ENCODE assay signal across 9 cellular contexts in genomic region chr1:16718109-16718907, GRCh38. TPM values are rescaled to one million over a fixed set of nuclear protein-coding genes. Genes with fewer than 3 reads are reported as not detected.
DNase-seq lines count a peak whose midpoint lies in the region; ATAC-seq and TF ChIP-seq lines count a peak whose summit lies in the region.
"Not testable (repeated sequence)": the region's sequence is repeated elsewhere in the genome, so short reads cannot be mapped to it uniquely, and the experiment has no call there.
"Had no signal": no experiment of that assay in that cellular context is flagged by ENCODE, and none has a peak within 500 bp of the region (broad histone marks: within the 10 kb centered on the region; RNA-seq: fewer than 3 reads in every experiment).

No MANE protein-coding gene starts in this region.

- not testable (repeated sequence) for H2BK5ac ChIP-seq in trophoblast cell (ENCODE audit: low read depth, low read length, poor library complexity)

- not testable (repeated sequence) for H3K9me3 Mint-ChIP-seq in activated CD4-positive, alpha-beta T cell treated with anti-CD3 and anti-CD28 coated beads for 36 hours (ENCODE audit: low read depth); MCF 10A (ENCODE audit: unreplicated experiment)
- H3K9me3 Mint-ChIP-seq in glutamatergic neuron (ENCODE audit: unreplicated experiment) = peaks cover 16% of the 10 kb centered on the region

- H3K23ac ChIP-seq in trophoblast cell (ENCODE audit: low read length) = not testable (repeated sequence)

- H3K36me3 Mint-ChIP-seq in activated CD4-positive, alpha-beta T cell treated with anti-CD3 and anti-CD28 coated beads for 36 hours (ENCODE audit: low read depth); MCF 10A (ENCODE audit: insufficient read depth, unreplicated experiment); glutamatergic neuron (ENCODE audit: unreplicated experiment): not testable (repeated sequence)

- peak overlapping the region; percentile 25 for H4K91ac ChIP-seq in trophoblast cell (ENCODE audit: low read depth, low read length)

- not testable (repeated sequence) for H3K36me3 ChIP-seq in right lobe of liver; trophoblast cell (ENCODE audit: control insufficient read depth in 1 of 2, insufficient read depth in 2 of 2, low read length in 2 of 2); testis (ENCODE audit: low read depth, missing control alignments)

- peak overlapping the region; percentile 16 for H4K12ac ChIP-seq in trophoblast cell (ENCODE audit: low read depth, low read length)

- not testable (repeated sequence) for H3K4me1 ChIP-seq in right lobe of liver, testis
- H3K4me1 ChIP-seq in trophoblast cell (ENCODE audit: control insufficient read depth in 1 of 2, insufficient read depth in 2 of 2, low read length in 2 of 2) = peaks cover 16 to 24% of the 10 kb centered on the region in 2 experiments

- WGBS in right lobe of liver (ENCODE audit: insufficient coverage, low coverage, low lambda C conversion rate, missing lambda C conversion rate) = 86% methylated on average over 13 of the region's 14 CpGs
- no CpG with 5 or more reads among the region's 14 CpGs for WGBS in trophoblast cell (ENCODE audit: extremely low coverage, insufficient coverage, insufficient read length)
- 92 to 93% methylated on average over 14 of the region's 14 CpGs for WGBS in testis, 2 donors

- not testable (repeated sequence) for H2AFZ ChIP-seq in trophoblast cell (ENCODE audit: insufficient read depth, low read length, poor library complexity)

- H3K79me1 ChIP-seq in trophoblast cell (ENCODE audit: low read length) = not testable (repeated sequence)

- H2BK120ac ChIP-seq in trophoblast cell (ENCODE audit: insufficient read depth, low read length, poor library complexity) = not testable (repeated sequence)

- not testable (repeated sequence) for BruUV-seq in MCF 10A (replicated peaks; lab: Mats Ljungman, UMichigan)

- not testable (repeated sequence) for TF ChIP-seq POLR2A in right lobe of liver (IDR thresholded peaks at IDR 0.05); testis (IDR thresholded peaks at IDR 0.05)

- H2BK12ac ChIP-seq in trophoblast cell (ENCODE audit: low read length) = not testable (repeated sequence)

- not testable (repeated sequence) for H3K27ac ChIP-seq in right lobe of liver; trophoblast cell (ENCODE audit: low read depth, low read length); testis

- H3K14ac ChIP-seq in trophoblast cell (ENCODE audit: low read length) = not testable (repeated sequence)

- H3K79me2 ChIP-seq in trophoblast cell (ENCODE audit: control insufficient read depth, insufficient read depth, low read length, poor library complexity) = not testable (repeated sequence)

- H3K27me3 Mint-ChIP-seq in activated CD4-positive, alpha-beta T cell treated with anti-CD3 and anti-CD28 coated beads for 36 hours = peaks cover 13% of the 10 kb centered on the region
- H3K27me3 Mint-ChIP-seq in MCF 10A (ENCODE audit: insufficient read depth, unreplicated experiment) = peaks cover 12% of the 10 kb centered on the region
- H3K27me3 Mint-ChIP-seq in glutamatergic neuron (ENCODE audit: unreplicated experiment) = peaks cover 12% of the 10 kb centered on the region

- H3K4ac ChIP-seq in trophoblast cell (ENCODE audit: low read depth, low read length) = not testable (repeated sequence)

- DNase-seq in ELF-1 (ENCODE audit: low read depth, low spot score) (peak; percentile 10), HEK293T (ENCODE audit: extremely low spot score) (peak; percentile 12), MCF 10A (ENCODE audit: unreplicated experiment) (peak; percentile 3), glutamatergic neuron (peak; percentile 33), right lobe of liver (peak in 2 of 3 donors; percentile 47 to 55), testis (peak; percentile 16)
- DNase-seq in activated CD4-positive, alpha-beta T cell treated with anti-CD3 and anti-CD28 coated beads for 36 hours = peak; percentile 9
- DNase-seq in trophoblast cell = not testable (repeated sequence)

- H3K27ac Mint-ChIP-seq in activated CD4-positive, alpha-beta T cell treated with anti-CD3 and anti-CD28 coated beads for 36 hours; MCF 10A (ENCODE audit: low read depth, unreplicated experiment): not testable (repeated sequence)
- H3K27ac Mint-ChIP-seq in glutamatergic neuron (ENCODE audit: unreplicated experiment) = peak overlapping the region; percentile 82

- ATAC-seq in activated CD4-positive, alpha-beta T cell treated with anti-CD3 and anti-CD28 coated beads for 36 hours = not testable (repeated sequence)
- ATAC-seq in right lobe of liver = peak in 2 of 4 donors; percentile 1 to 11

- not testable (repeated sequence) for H3K4me3 Mint-ChIP-seq in activated CD4-positive, alpha-beta T cell treated with anti-CD3 and anti-CD28 coated beads for 36 hours; MCF 10A (ENCODE audit: unreplicated experiment); glutamatergic neuron (ENCODE audit: unreplicated experiment)

- peak overlapping the region; percentile 84 for H2AK5ac ChIP-seq in trophoblast cell (ENCODE audit: low read length)

- not testable (repeated sequence) for H3K27me3 ChIP-seq in right lobe of liver; trophoblast cell (ENCODE audit: insufficient read depth, low read length); testis

- H3K9ac ChIP-seq in trophoblast cell (ENCODE audit: low read length) = not testable (repeated sequence)

- H3K18ac ChIP-seq in trophoblast cell (ENCODE audit: low read length) = not testable (repeated sequence)

- CTCF ChIA-PET in HEK293T (lab: Yijun Ruan, JAX) = interaction anchor here (0.8 to 1.8 kb wide), 3 partner anchors 9 to 10 kb away, joined by 3 to 6 read pairs (median 4); no protein-coding TSS in a partner anchor
- CTCF ChIA-PET in activated CD4-positive, alpha-beta T cell treated with anti-CD3 and anti-CD28 coated beads for 36 hours (lab: Charles Lee) = interaction anchor here (0.7 to 1.3 kb wide), 3 partner anchors 8 to 74 kb away, joined by 3 to 4 read pairs (median 3); no protein-coding TSS in a partner anchor
- CTCF ChIA-PET in MCF 10A (lab: Yijun Ruan, JAX) = interaction anchor here (1.1 to 1.2 kb wide), 2 partner anchors 9 to 15 kb away, joined by 3 to 4 read pairs; no protein-coding TSS in a partner anchor

- not testable (repeated sequence) for H3K4me1 Mint-ChIP-seq in activated CD4-positive, alpha-beta T cell treated with anti-CD3 and anti-CD28 coated beads for 36 hours; MCF 10A (ENCODE audit: insufficient read depth, unreplicated experiment)
- H3K4me1 Mint-ChIP-seq in glutamatergic neuron (ENCODE audit: low read depth, unreplicated experiment) = peaks cover 29% of the 10 kb centered on the region

- not testable (repeated sequence) for H3K4me2 ChIP-seq in trophoblast cell (ENCODE audit: low read length)

- H3K9me3 ChIP-seq in right lobe of liver; trophoblast cell (ENCODE audit: insufficient read depth, low read depth, low read length); testis: not testable (repeated sequence)

- TF ChIP-seq CTCF in MCF 10A (IDR thresholded peaks at IDR 0.05; ENCODE audit: unreplicated experiment); glutamatergic neuron (IDR thresholded peaks at IDR 0.05; ENCODE audit: partially characterized antibody, unreplicated experiment); right lobe of liver (IDR thresholded peaks at IDR 0.05): not testable (repeated sequence)
- peak in 1 of 3 experiments; percentile 1 for TF ChIP-seq CTCF in testis (IDR thresholded peaks at IDR 0.05)

- H3K4me3 ChIP-seq in right lobe of liver; trophoblast cell (ENCODE audit: low read depth, low read length); testis: not testable (repeated sequence)

- POLR2A ChIA-PET in HEK293T (lab: Yijun Ruan, JAX) = interaction anchor here (1.0 kb wide), 1 partner anchor 187 kb away, joined by 4 read pairs; no protein-coding TSS in a partner anchor
- POLR2A ChIA-PET in activated CD4-positive, alpha-beta T cell treated with anti-CD3 and anti-CD28 coated beads for 36 hours (lab: Charles Lee); MCF 10A (lab: Yijun Ruan, JAX): not testable (repeated sequence)

- not testable (repeated sequence) for H4K8ac ChIP-seq in trophoblast cell (ENCODE audit: low read depth, low read length)

- intact Hi-C loops in activated CD4-positive, alpha-beta T cell treated with anti-CD3 and anti-CD28 coated beads for 36 hours (cut with DNase I, micrococcal nuclease) = loop anchor here in 1 of 2 experiments (10.0 kb wide), 1 partner anchor 84 kb away; no protein-coding TSS in a partner anchor
- intact Hi-C loops in MCF 10A (cut with micrococcal nuclease); right lobe of liver (cut with DNase I); testis (cut with DNase I; ENCODE audit: low total_unique reads): not testable (repeated sequence)

RNA-seq across cellular contexts. Expression of gene RNU1-4, which starts 22.0 kb away (rescaled TPM):
- total RNA-seq in activated CD4-positive, alpha-beta T cell treated with anti-CD3 and anti-CD28 coated beads for 36 hours = 1,000 to 10,000 TPM; 1,573 to 2,291 TPM
- total RNA-seq in MCF 10A (2022) (1,539 and 1,606 TPM in 2 replicates), glutamatergic neuron (ENCODE audit: unreplicated experiment) (3,598 TPM), right lobe of liver (1,000 to 10,000 TPM in 3 of 6 experiments, 100 to 1,000 TPM in 1, under 1 TPM in 2; under 0.01 to 3,377 (median 977) TPM), testis (under 1 TPM; under 0.01 TPM)
- not detected in 2 replicates for polyA plus RNA-seq in trophoblast cell (2013)
- 18.9 TPM for polyA plus RNA-seq in testis (ENCODE audit: insufficient read depth, low read depth, low replicate concordance)
- total RNA-seq: GM23248 had no signal
- polyA plus RNA-seq: GM23248 had no signal

RNA-seq across cellular contexts. Expression of gene RNU1-3, which starts 51.6 kb away (rescaled TPM):
- total RNA-seq in activated CD4-positive, alpha-beta T cell treated with anti-CD3 and anti-CD28 coated beads for 36 hours = 1,000 to 10,000 TPM; 1,573 to 2,291 TPM
- total RNA-seq in MCF 10A (2022) = 1,539 and 1,606 TPM in 2 replicates
- total RNA-seq in glutamatergic neuron (ENCODE audit: unreplicated experiment) = 3,598 TPM
- total RNA-seq in right lobe of liver = 1,000 to 10,000 TPM in 3 of 6 experiments, 100 to 1,000 TPM in 1, under 1 TPM in 2; under 0.01 to 3,377 (median 977) TPM
- polyA plus RNA-seq in trophoblast cell (2013) = not detected in 2 replicates
- under 1 TPM; under 0.01 TPM for total RNA-seq in testis
- 18.9 TPM for polyA plus RNA-seq in testis (ENCODE audit: insufficient read depth, low read depth, low replicate concordance)
- total RNA-seq: GM23248 had no signal
- polyA plus RNA-seq: GM23248 had no signal
